Comparison of ENCODE assay signal across 1 cellular context in genomic region chr17:59812139-59812538, GRCh38.
TF ChIP-seq lines count a peak whose summit lies in the region.

No MANE protein-coding gene starts in this region.

TF ChIP-seq in GM23338, 12 proteins besides CTCF, POLR2A, EP300 and RAD21 (continued from another document):
- no peak for TF ChIP-seq REST (IDR thresholded peaks at IDR 0.05; ENCODE audit: unreplicated experiment)
- TF ChIP-seq JUNB (IDR thresholded peaks at IDR 0.05; ENCODE audit: unreplicated experiment): no peak
- no peak for TF ChIP-seq EZH2 (IDR thresholded peaks at IDR 0.05; ENCODE audit: low read depth, unreplicated experiment)
